Comparison of ENCODE assay signal across 8 cellular contexts in genomic region chr6:158642097-158642601, GRCh38. TPM values are rescaled to one million over a fixed set of nuclear protein-coding genes. Genes with fewer than 3 reads are reported as not detected.
A peak's percentile ranks its signal among the peaks of the same experiment; 100 is the strongest.
DNase-seq lines count a peak whose midpoint lies in the region; ATAC-seq and TF ChIP-seq lines count a peak whose summit lies in the region.

No MANE protein-coding gene starts in this region.

- H3K9me3 ChIP-seq in SJSA1 (replicated peaks): no peaks in the 10 kb centered on the region; the same call in 1 of the 2 replicates
- H3K9me3 ChIP-seq in esophagus muscularis mucosa: no peaks in the 10 kb centered on the region

- no peaks in the 10 kb centered on the region for H3K9me3 Mint-ChIP-seq in osteocyte (ENCODE audit: unreplicated experiment)

- H3K4me3 Mint-ChIP-seq in osteocyte (ENCODE audit: unreplicated experiment): peak overlapping the region; percentile 93

- intact Hi-C loops in esophagus muscularis mucosa (cut with DNase I): no loop called here

- H3K4me1 Mint-ChIP-seq in osteocyte (ENCODE audit: unreplicated experiment): peaks cover 54% of the 10 kb centered on the region

- DNase-seq in Caki2 (ENCODE audit: low read depth): peak; percentile 92
- peak; percentile 58 to 62 for DNase-seq in SJSA1 (ENCODE audit: low read depth in 1 of 2, low spot score in 2 of 2)
- DNase-seq in esophagus muscularis mucosa (ENCODE audit: extremely low spot score): peak; percentile 91
- DNase-seq in osteocyte (ENCODE audit: extremely low spot score, unreplicated experiment): peak; percentile 70
- no peak for DNase-seq in DMS114 treated with DMSO at 0.1 percent for 48 hours (lab: John Stamatoyannopoulos, UW; ENCODE audit: unreplicated experiment)
- no peak for DNase-seq in putamen (ENCODE audit: low spot score)

- TF ChIP-seq EP300 in esophagus muscularis mucosa (IDR thresholded peaks at IDR 0.05): no peak

- ATAC-seq in GM21619 (IDR thresholded peaks at IDR 0.05; ENCODE audit: unreplicated experiment): no peak
- no peak for ATAC-seq in HG02642 (IDR thresholded peaks at IDR 0.05; ENCODE audit: poor library complexity, unreplicated experiment)

- peak overlapping the region; percentile 37 for H3K27ac ChIP-seq in SJSA1
- H3K27ac ChIP-seq in esophagus muscularis mucosa (replicated peaks in 1 of 4): peak overlapping the region; percentile 94 to 99 (median 97)

- H3K4me3 ChIP-seq in SJSA1 (no peak overlapping the region; the same call in 1 of the 2 replicates), esophagus muscularis mucosa (peak overlapping the region; percentile 75 to 95 (median 88))

- no peaks in the 10 kb centered on the region for H3K27me3 Mint-ChIP-seq in osteocyte (ENCODE audit: unreplicated experiment)

- peaks cover 57% of the 10 kb centered on the region for H3K36me3 ChIP-seq in SJSA1
- peaks cover 0 to 23% (median 8%) of the 10 kb centered on the region in 4 donors for H3K36me3 ChIP-seq in esophagus muscularis mucosa

- TF ChIP-seq CTCF in esophagus muscularis mucosa (IDR thresholded peaks at IDR 0.05): no peak
- TF ChIP-seq CTCF in osteocyte (IDR thresholded peaks at IDR 0.05): no peak

- H3K27me3 ChIP-seq in SJSA1 (replicated peaks) (no peaks in the 10 kb centered on the region), esophagus muscularis mucosa (no peaks in the 10 kb centered on the region)

- peak overlapping the region; percentile 94 for H3K27ac Mint-ChIP-seq in osteocyte (ENCODE audit: unreplicated experiment)

- H3K4me1 ChIP-seq in SJSA1 (replicated peaks) (peaks cover 44% of the 10 kb centered on the region), esophagus muscularis mucosa (peaks cover 34 to 67% (median 59%) of the 10 kb centered on the region in 4 donors)

- 63% methylated on average over 4 of the region's 8 CpGs for WGBS in esophagus muscularis mucosa

- in situ Hi-C loops in Caki2 (cut with HindIII; ENCODE audit: low pct_unique_long_range_greater_than_20kb, low sequenced_read_pairs): no loop called here

- TF ChIP-seq POLR2A in esophagus muscularis mucosa (IDR thresholded peaks at IDR 0.05; ENCODE audit: low read depth): no peak

- peaks cover 10% of the 10 kb centered on the region for H3K36me3 Mint-ChIP-seq in osteocyte (ENCODE audit: unreplicated experiment)

RNA-seq across cellular contexts. Expression of gene DYNLT1, which starts 2.4 kb away (rescaled TPM):
- total RNA-seq in Caki2 (2014; rRNA removed; shearing (Covaris generic); ENCODE audit: low replicate concordance): 147 and 174 TPM in 2 replicates
- 136 and 199 TPM in 2 replicates for total RNA-seq in SJSA1 (2014; rRNA removed; shearing (Covaris generic))
- total RNA-seq in esophagus muscularis mucosa (100 to 1,000 TPM in 3 of 4 donors, 10 to 100 TPM in 1; 90.7 to 147 (median 102) TPM), osteocyte (116 and 118 TPM in 2 replicates)

RNA-seq across cellular contexts. Expression of gene SYTL3, which starts 7.7 kb away (rescaled TPM):
- total RNA-seq in Caki2 (2014; rRNA removed; shearing (Covaris generic); ENCODE audit: low replicate concordance): 17.4 and 24.3 TPM in 2 replicates
- 14.7 and 17.5 TPM in 2 replicates for total RNA-seq in SJSA1 (2014; rRNA removed; shearing (Covaris generic))
- 10 to 100 TPM in 1 of 4 donors, 1 to 10 TPM in 3; 4.8 to 10.1 (median 7.6) TPM for total RNA-seq in esophagus muscularis mucosa
- total RNA-seq in osteocyte: 0.31 and 0.48 TPM in 2 replicates

Comparison
In these comparisons a context has a peak if more than half of its experiments do, and no peak if none do; other contexts are left out.
1. DNase-seq: peak in Caki2 (single experiment), SJSA1 (2 of 2), esophagus muscularis mucosa (single experiment) and osteocyte (single experiment); none in DMS114 treated with DMSO at 0.1 percent for 48 hours (single experiment) and putamen (single experiment).